ENCODE assay signal across 27 cellular contexts in genomic region chr12:123336530-123336929, GRCh38. TPM values are rescaled to one million over a fixed set of nuclear protein-coding genes. Genes with fewer than 3 reads are reported as not detected.
DNase-seq lines count a peak whose midpoint lies in the region; ATAC-seq and TF ChIP-seq lines count a peak whose summit lies in the region.
"Had no signal": no experiment of that assay in that cellular context is flagged by ENCODE, and none has a peak within 500 bp of the region (broad histone marks: within the 10 kb centered on the region; RNA-seq: fewer than 3 reads in every experiment).

No MANE protein-coding gene starts in this region.

- peaks cover 13 to 25% of the 10 kb centered on the region in 2 donors for H3K36me3 Mint-ChIP-seq in activated T-cell treated with anti-CD3 and anti-CD28 coated beads, Interleukin-2, amount 50 U/mL, for 72 hours (ENCODE audit: insufficient read depth in 2 of 2)
- H3K36me3 Mint-ChIP-seq in activated T-cell treated with anti-CD3 and anti-CD28 coated beads, Interleukin-2, amount 50 U/mL, for 4 hours (ENCODE audit: insufficient read depth), result peaks cover 28% of the 10 kb centered on the region
- peaks cover 11% of the 10 kb centered on the region for H3K36me3 Mint-ChIP-seq in T-helper 17 cell (ENCODE audit: low read depth)
- peaks cover 77% of the 10 kb centered on the region for H3K36me3 Mint-ChIP-seq in dendritic cell treated with granulocyte-macrophage colony-stimulating factor and Interleukin-4, amounts not matched to agents 40 ng/mL and 50 ng/mL, for 4 days (ENCODE audit: low read depth)

- H3K4me3 Mint-ChIP-seq in activated T-cell treated with anti-CD3 and anti-CD28 coated beads, Interleukin-2, amount 50 U/mL, for 72 hours, result no peak overlapping the region
- no peak overlapping the region for H3K4me3 Mint-ChIP-seq in activated T-cell treated with anti-CD3 and anti-CD28 coated beads, Interleukin-2, amount 50 U/mL, for 4 hours
- peak overlapping the region; percentile 80 for H3K4me3 Mint-ChIP-seq in T-helper 17 cell
- H3K4me3 Mint-ChIP-seq in dendritic cell treated with granulocyte-macrophage colony-stimulating factor and Interleukin-4, amounts not matched to agents 40 ng/mL and 50 ng/mL, for 4 days, result no peak overlapping the region
- H3K4me3 Mint-ChIP-seq: activated CD4-positive, alpha-beta T cell treated with anti-CD3 and anti-CD28 coated beads, Interleukin-2, amount 10 ng/mL, durations not matched to agents 7 days and 5 days; nephron; type B pancreatic cell had no signal

- H3K27ac ChIP-seq in neutrophil, result peak overlapping the region; percentile 33
- H3K27ac ChIP-seq: BLaER1 had no signal

- H3K27me3 Mint-ChIP-seq in activated T-cell treated with anti-CD3 and anti-CD28 coated beads, Interleukin-2, amount 50 U/mL, for 72 hours (ENCODE audit: low read depth), result no peaks in the 10 kb centered on the region
- H3K27me3 Mint-ChIP-seq in activated T-cell treated with anti-CD3 and anti-CD28 coated beads, Interleukin-2, amount 50 U/mL, for 4 hours (ENCODE audit: low read depth), result no peaks in the 10 kb centered on the region
- H3K27me3 Mint-ChIP-seq in T-helper 17 cell, result no peaks in the 10 kb centered on the region
- no peaks in the 10 kb centered on the region for H3K27me3 Mint-ChIP-seq in dendritic cell treated with granulocyte-macrophage colony-stimulating factor and Interleukin-4, amounts not matched to agents 40 ng/mL and 50 ng/mL, for 4 days
- H3K27me3 Mint-ChIP-seq: activated CD4-positive, alpha-beta T cell treated with anti-CD3 and anti-CD28 coated beads, Interleukin-2, amount 10 ng/mL, durations not matched to agents 7 days and 5 days; type B pancreatic cell had no signal

- no peak for TF ChIP-seq CTCF in neutrophil (IDR thresholded peaks at IDR 0.05)

- no peaks in the 10 kb centered on the region for H3K27me3 ChIP-seq in neutrophil
- H3K27me3 ChIP-seq: BLaER1 had no signal

- intact Hi-C loops in dendritic cell treated with granulocyte-macrophage colony-stimulating factor and Interleukin-4, amounts not matched to agents 40 ng/mL and 50 ng/mL, for 4 days (cut with micrococcal nuclease), result no loop called here

- H3K9me3 Mint-ChIP-seq in activated T-cell treated with anti-CD3 and anti-CD28 coated beads, Interleukin-2, amount 50 U/mL, for 72 hours, result no peaks in the 10 kb centered on the region
- no peaks in the 10 kb centered on the region for H3K9me3 Mint-ChIP-seq in activated T-cell treated with anti-CD3 and anti-CD28 coated beads, Interleukin-2, amount 50 U/mL, for 4 hours
- H3K9me3 Mint-ChIP-seq in dendritic cell treated with granulocyte-macrophage colony-stimulating factor and Interleukin-4, amounts not matched to agents 40 ng/mL and 50 ng/mL, for 4 days, result no peaks in the 10 kb centered on the region
- H3K9me3 Mint-ChIP-seq: activated CD4-positive, alpha-beta T cell treated with anti-CD3 and anti-CD28 coated beads, Interleukin-2, amount 10 ng/mL, durations not matched to agents 7 days and 5 days; nephron; type B pancreatic cell had no signal

- peak overlapping the region; percentile 9 for H3K27ac Mint-ChIP-seq in activated T-cell treated with anti-CD3 and anti-CD28 coated beads, Interleukin-2, amount 50 U/mL, for 72 hours
- H3K27ac Mint-ChIP-seq in T-helper 17 cell, result peak overlapping the region; percentile 81
- peak overlapping the region; percentile 67 for H3K27ac Mint-ChIP-seq in dendritic cell treated with granulocyte-macrophage colony-stimulating factor and Interleukin-4, amounts not matched to agents 40 ng/mL and 50 ng/mL, for 4 days
- H3K27ac Mint-ChIP-seq: activated CD4-positive, alpha-beta T cell treated with anti-CD3 and anti-CD28 coated beads, Interleukin-2, amount 10 ng/mL, durations not matched to agents 7 days and 5 days; nephron; type B pancreatic cell had no signal

- peaks cover 82% of the 10 kb centered on the region for H3K36me3 ChIP-seq in neutrophil

- H3K9me3 ChIP-seq in T-helper 17 cell (ENCODE audit: control insufficient read depth, low read length, poor library complexity, severe bottlenecking) (no peaks in the 10 kb centered on the region), neutrophil (no peaks in the 10 kb centered on the region)
- H3K9me3 ChIP-seq: BLaER1 had no signal

- H3K4me1 Mint-ChIP-seq in activated T-cell treated with anti-CD3 and anti-CD28 coated beads, Interleukin-2, amount 50 U/mL, for 72 hours (ENCODE audit: low read depth), result peaks cover 5% of the 10 kb centered on the region
- H3K4me1 Mint-ChIP-seq in activated T-cell treated with anti-CD3 and anti-CD28 coated beads, Interleukin-2, amount 50 U/mL, for 4 hours (ENCODE audit: low read depth), result peaks cover 9% of the 10 kb centered on the region
- peaks cover 20% of the 10 kb centered on the region for H3K4me1 Mint-ChIP-seq in T-helper 17 cell
- peaks cover 18% of the 10 kb centered on the region for H3K4me1 Mint-ChIP-seq in dendritic cell treated with granulocyte-macrophage colony-stimulating factor and Interleukin-4, amounts not matched to agents 40 ng/mL and 50 ng/mL, for 4 days (ENCODE audit: low read depth)
- H3K4me1 Mint-ChIP-seq: nephron had no signal

- ATAC-seq in activated T-cell treated with anti-CD3 and anti-CD28 coated beads, Interleukin-2, amount 50 U/mL, for 72 hours (replicated peaks in 1 of 2), result no peak
- no peak for ATAC-seq in activated T-cell treated with anti-CD3 and anti-CD28 coated beads, Interleukin-2, amount 50 U/mL, for 4 hours
- ATAC-seq in T-helper 17 cell, result peak; percentile 57
- ATAC-seq in HG02763 (IDR thresholded peaks at IDR 0.05; ENCODE audit: unreplicated experiment), result no peak
- no peak for ATAC-seq in HG03460 (IDR thresholded peaks at IDR 0.05; ENCODE audit: unreplicated experiment)
- ATAC-seq: HCT116, HepG2, Panc1 had no signal

- H3K4me3 ChIP-seq in neutrophil (ENCODE audit: low read depth in 1 of 2, low read length in 1 of 2), result no peak overlapping the region
- H3K4me3 ChIP-seq: BLaER1 had no signal

- DNase-seq in activated T-cell treated with anti-CD3 and anti-CD28 coated beads, Interleukin-2, amount 50 U/mL, for 72 hours, result no peak
- no peak for DNase-seq in activated T-cell treated with anti-CD3 and anti-CD28 coated beads, Interleukin-2, amount 50 U/mL, for 4 hours
- DNase-seq in T-helper 17 cell, result no peak
- no peak for DNase-seq in DMS 273 treated with DMSO at 0.1 percent for 48 hours (lab: John Stamatoyannopoulos, UW)
- DNase-seq: activated CD4-positive, alpha-beta T cell treated with anti-CD3 and anti-CD28 coated beads, Interleukin-2, amount 10 ng/mL, durations not matched to agents 7 days and 5 days; activated CD8-positive, alpha-beta memory T cell treated with anti-CD3 and anti-CD28 coated beads, Interleukin-2, amount 50 U/mL, for 48 hours; activated effector memory CD4-positive, alpha-beta T cell treated with anti-CD3 and anti-CD28 coated beads, Interleukin-2, amount 50 U/mL, for 16 hours; COR-L47; DMS53; Kasumi-1; kidney glomerular epithelial cell; midbrain; NCI-H1436; NCI-H2081; NCI-H2227 treated with DMSO at 0.1 percent for 48 hours; SHP77; stimulated activated CD4-positive, alpha-beta T cell treated with anti-CD3 and anti-CD28 coated beads, Interleukin-4, amount 100 ng/mL, for 24 hours had no signal

- no peaks in the 10 kb centered on the region for H3K4me1 ChIP-seq in neutrophil (ENCODE audit: control insufficient read depth in 1 of 2, insufficient read depth in 1 of 2, low read depth in 1 of 2, low read length in 1 of 2)
- H3K4me1 ChIP-seq: BLaER1 had no signal

RNA-seq across cellular contexts. Expression of gene SBNO1, which starts 28.1 kb away (rescaled TPM):
- total RNA-seq in activated T-cell treated with anti-CD3 and anti-CD28 coated beads, Interleukin-2, amount 50 U/mL, for 72 hours, result 10 to 100 TPM; 38.5 to 41.6 TPM
- 10 to 100 TPM; 40.9 to 45.5 (median 44.0) TPM for total RNA-seq in activated T-cell treated with anti-CD3 and anti-CD28 coated beads, Interleukin-2, amount 50 U/mL, for 4 hours
- total RNA-seq in T-helper 17 cell, result 10 to 100 TPM; 29.5 to 33.6 TPM

RNA-seq across cellular contexts. Expression of gene KMT5A, which starts 47.4 kb away (rescaled TPM):
- 10 to 100 TPM; 67.4 to 83.7 TPM for total RNA-seq in activated T-cell treated with anti-CD3 and anti-CD28 coated beads, Interleukin-2, amount 50 U/mL, for 72 hours
- 10 to 100 TPM; 37.1 to 39.4 (median 39.2) TPM for total RNA-seq in activated T-cell treated with anti-CD3 and anti-CD28 coated beads, Interleukin-2, amount 50 U/mL, for 4 hours
- total RNA-seq in T-helper 17 cell, result 10 to 100 TPM; 32.3 to 34.9 TPM

Comparison
In these comparisons a context has a peak if more than half of its experiments do, and no peak if none do; other contexts are left out.
1. H3K27ac Mint-ChIP-seq: peak in every context shown above with its lines; median percentile 81 in T-helper 17 cell; 67 in dendritic cell treated with granulocyte-macrophage colony-stimulating factor and Interleukin-4, amounts not matched to agents 40 ng/mL and 50 ng/mL, for 4 days; 9 in activated T-cell treated with anti-CD3 and anti-CD28 coated beads, Interleukin-2, amount 50 U/mL, for 72 hours.